ENCODE assay signal across 1 cellular context in the genomic region with DNA sequence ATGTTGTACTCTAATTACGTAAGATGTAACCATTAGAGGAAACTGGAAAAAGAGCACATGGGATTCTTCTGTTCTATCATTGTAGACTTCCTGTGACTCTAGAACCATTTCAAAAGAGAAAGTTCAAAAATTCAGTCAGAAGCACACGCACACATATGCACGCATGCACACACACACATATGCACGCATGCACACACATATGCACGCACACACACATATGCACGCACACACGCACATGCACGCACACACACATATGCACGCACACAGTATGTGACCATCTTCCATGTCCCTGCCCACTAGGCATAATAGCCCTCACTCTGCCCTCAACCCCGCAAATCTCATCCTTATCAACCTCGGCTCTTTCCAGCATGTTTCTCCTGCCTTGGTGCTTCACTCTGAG.
A peak's percentile ranks its signal among the peaks of the same experiment; 100 is the strongest.
TF ChIP-seq lines count a peak whose summit lies in the region.

No MANE protein-coding gene starts in this region.

TF ChIP-seq in K562, 482 proteins besides CTCF, POLR2A, EP300 and RAD21:
- TF ChIP-seq SUPT5H (IDR thresholded peaks at IDR 0.05) (peak; percentile 36; the same call in 1 of the 2 replicates), FUS (optimal IDR thresholded peaks at IDR 0.05; ENCODE audit: low read depth, low read length) (no peak), KDM1A (IDR thresholded peaks at IDR 0.05) (peak in 1 of 2 experiments; percentile 39; a peak in 1 of 4 replicates), RFX5 (IDR thresholded peaks at IDR 0.05; ENCODE audit: low read depth, low read length) (no peak), RBM22 (IDR thresholded peaks at IDR 0.05; ENCODE audit: low read depth, low read length, poor library complexity, severe bottlenecking) (peak; percentile 51), POLR2G (IDR thresholded peaks at IDR 0.05; ENCODE audit: low read depth, low read length) (peak; percentile 49; the same call in 1 of the 2 replicates), U2AF1 (optimal IDR thresholded peaks at IDR 0.05; ENCODE audit: low read depth, low read length) (no peak), POLR2B (IDR thresholded peaks at IDR 0.05; ENCODE audit: low read depth, partially characterized antibody) (peak; percentile 16)
